In genomic region chr16:67846063-67846319, GRCh38 we compare ENCODE assay signal across 8 cellular contexts. TPM values are rescaled to one million over a fixed set of nuclear protein-coding genes. Genes with fewer than 3 reads are reported as not detected.
DNase-seq lines count a peak whose midpoint lies in the region; ATAC-seq and TF ChIP-seq lines count a peak whose summit lies in the region.

No MANE protein-coding gene starts in this region.

- peak overlapping the region; percentile 97 for H3K27ac ChIP-seq in GM23338 (ENCODE audit: low read depth)

- H3K4me3 Mint-ChIP-seq in GM23338 (peak overlapping the region; percentile 80), T-helper 17 cell (peak overlapping the region; percentile 92)

- H3K27me3 Mint-ChIP-seq in GM23338 (ENCODE audit: insufficient read depth, low read depth, poor library complexity) (peaks cover 14% of the 10 kb centered on the region), T-helper 17 cell (no peaks in the 10 kb centered on the region)

- peak overlapping the region; percentile 53; the same call in 1 of the 2 replicates for H2AFZ ChIP-seq in GM23338

- H3K36me3 ChIP-seq in GM23338 (ENCODE audit: insufficient read depth), result 0 out of 2 replicates have a peak, but pooled peaks cover 3% of the 10 kb centered on the region
- H3K36me3 ChIP-seq in skeletal muscle satellite cell (ENCODE audit: insufficient read depth, low read length), result peaks cover 8% of the 10 kb centered on the region

- H3K9me3 Mint-ChIP-seq in GM23338, result no peaks in the 10 kb centered on the region

- peak overlapping the region; percentile 87 for H3K4me2 ChIP-seq in GM23338
- H3K4me2 ChIP-seq in skeletal muscle satellite cell (ENCODE audit: low read length), result peak overlapping the region; percentile 93

- H3K27ac Mint-ChIP-seq in GM23338 (peak overlapping the region; percentile 95), T-helper 17 cell (peak overlapping the region; percentile 95)

- peaks cover 68% of the 10 kb centered on the region for H3K79me2 ChIP-seq in GM23338 (replicated peaks; ENCODE audit: insufficient read depth)

- TF ChIP-seq CTCF in GM23338 (conservative IDR thresholded peaks at IDR 0.05; ENCODE audit: low read depth in 2 of 2) (no peak), foreskin fibroblast (IDR thresholded peaks at IDR 0.05; ENCODE audit: low read depth, low read length) (no peak)

- peaks cover 39% of the 10 kb centered on the region for H4K20me1 ChIP-seq in GM23338 (replicated peaks; ENCODE audit: insufficient read depth)

- ATAC-seq in GM23338 (no peak), T-helper 17 cell (no peak), GM21528 (IDR thresholded peaks at IDR 0.05; ENCODE audit: low FRiP score, unreplicated experiment) (no peak)

- peaks cover 25% of the 10 kb centered on the region for H3K36me3 Mint-ChIP-seq in GM23338 (ENCODE audit: low read depth)
- H3K36me3 Mint-ChIP-seq in T-helper 17 cell (ENCODE audit: low read depth), result no peaks in the 10 kb centered on the region

- H3K9me2 ChIP-seq in GM23338 (ENCODE audit: insufficient read depth), result no peaks in the 10 kb centered on the region

- H3K4me1 ChIP-seq in GM23338 (ENCODE audit: insufficient read depth), result peaks cover 37% of the 10 kb centered on the region
- H3K4me1 ChIP-seq in skeletal muscle satellite cell (ENCODE audit: control insufficient read depth, insufficient read depth, low read length), result peaks cover 49% of the 10 kb centered on the region

- H3F3A ChIP-seq in GM23338 (replicated peaks; ENCODE audit: low read depth), result peaks cover 37% of the 10 kb centered on the region

- H3K27me3 ChIP-seq in GM23338 (ENCODE audit: insufficient read depth), result no peaks in the 10 kb centered on the region
- no peaks in the 10 kb centered on the region for H3K27me3 ChIP-seq in skeletal muscle satellite cell (ENCODE audit: control insufficient read depth, insufficient read depth, low read length)

- H3K9me3 ChIP-seq in T-helper 17 cell (ENCODE audit: control insufficient read depth, low read length, poor library complexity, severe bottlenecking) (no peaks in the 10 kb centered on the region), skeletal muscle satellite cell (replicated peaks; ENCODE audit: low read length) (no peaks in the 10 kb centered on the region)

- H3K4me1 Mint-ChIP-seq in GM23338 (peaks cover 43% of the 10 kb centered on the region), T-helper 17 cell (peaks cover 44% of the 10 kb centered on the region)

- no peak for DNase-seq in GM23338 (ENCODE audit: low spot score)
- no peak for DNase-seq in T-helper 17 cell
- no peak for DNase-seq in foreskin fibroblast
- no peak for DNase-seq in NK-92 treated with Interleukin-12 subunit alpha and Interleukin-12 subunit beta, amount 100 ng/mL, for 24 hours (lab: John Stamatoyannopoulos, UW)
- no peak for DNase-seq in hippocampal formation (lab: John Stamatoyannopoulos, UW)
- DNase-seq in GM03348 (ENCODE audit: low spot score), result no peak

- H3K4me3 ChIP-seq in GM23338 (peak overlapping the region; percentile 91), foreskin fibroblast (ENCODE audit: low read depth in 1 of 2, low read length in 2 of 2) (peak overlapping the region; percentile 83 to 89), skeletal muscle satellite cell (ENCODE audit: low read length) (peak overlapping the region; percentile 88)

- peak overlapping the region; percentile 99 for H3K9ac ChIP-seq in skeletal muscle satellite cell (ENCODE audit: low read depth, low read length)

TF ChIP-seq in GM23338, 12 proteins besides CTCF, POLR2A, EP300 and RAD21 (continues in another document):
- TF ChIP-seq EZH2 (IDR thresholded peaks at IDR 0.05; ENCODE audit: low read depth, unreplicated experiment) (no peak), ZNF331 (CRISPR knock-in tag; IDR thresholded peaks at IDR 0.05; ENCODE audit: low read depth) (no peak), POLR2AphosphoS5 (IDR thresholded peaks at IDR 0.05; ENCODE audit: low read depth) (no peak), EZH2phosphoT487 (IDR thresholded peaks at IDR 0.05; ENCODE audit: unreplicated experiment) (no peak), ETS1 (IDR thresholded peaks at IDR 0.05) (no peak), REST (IDR thresholded peaks at IDR 0.05; ENCODE audit: unreplicated experiment) (no peak), STAT1 (IDR thresholded peaks at IDR 0.05; ENCODE audit: unreplicated experiment) (no peak), NANOG (IDR thresholded peaks at IDR 0.05; ENCODE audit: borderline replicate concordance) (no peak), JUNB (IDR thresholded peaks at IDR 0.05; ENCODE audit: unreplicated experiment) (no peak), CREB1 (CRISPR knock-in tag; IDR thresholded peaks at IDR 0.05; ENCODE audit: low read depth) (no peak), ZNF114 (CRISPR knock-in tag; IDR thresholded peaks at IDR 0.05) (no peak)

RNA-seq across cellular contexts. Expression of gene NUTF2, which starts 0.7 kb away (rescaled TPM):
- 158 and 321 TPM in 2 replicates for total RNA-seq in GM23338 (2014; rRNA removed; shearing (Covaris generic))
- polyA plus RNA-seq in GM23338 (2016; fragmentation: Nextera tagmentation; extraction: Ambion mirVana), result 373 and 391 TPM in 2 replicates
- 10 to 100 TPM; 46.6 to 66.8 TPM for total RNA-seq in T-helper 17 cell
- total RNA-seq in skeletal muscle satellite cell (2012; rRNA removed), result 139 and 222 TPM in 2 replicates

RNA-seq across cellular contexts. Expression of gene CENPT, which starts 1.5 kb away (rescaled TPM):
- 31.8 and 55.4 TPM in 2 replicates for total RNA-seq in GM23338 (2014; rRNA removed; shearing (Covaris generic))
- 59.2 and 63.8 TPM in 2 replicates for polyA plus RNA-seq in GM23338 (2016; fragmentation: Nextera tagmentation; extraction: Ambion mirVana)
- 10 to 100 TPM; 75.3 to 77.0 TPM for total RNA-seq in T-helper 17 cell
- total RNA-seq in skeletal muscle satellite cell (2012; rRNA removed), result 29.9 and 45.7 TPM in 2 replicates

RNA-seq across cellular contexts. Expression of gene THAP11, which starts 3.9 kb away (rescaled TPM):
- 102 and 115 TPM in 2 replicates for total RNA-seq in GM23338 (2014; rRNA removed; shearing (Covaris generic))
- 37.3 and 39.5 TPM in 2 replicates for polyA plus RNA-seq in GM23338 (2016; fragmentation: Nextera tagmentation; extraction: Ambion mirVana)
- 10 to 100 TPM; 31.2 to 33.1 TPM for total RNA-seq in T-helper 17 cell
- total RNA-seq in skeletal muscle satellite cell (2012; rRNA removed), result 17.0 and 26.0 TPM in 2 replicates

RNA-seq across cellular contexts. Expression of gene EDC4, which starts 26.9 kb away (rescaled TPM):
- total RNA-seq in GM23338 (2014; rRNA removed; shearing (Covaris generic)), result 74.2 and 98.5 TPM in 2 replicates
- polyA plus RNA-seq in GM23338 (2016; fragmentation: Nextera tagmentation; extraction: Ambion mirVana), result 34.8 and 39.6 TPM in 2 replicates
- total RNA-seq in T-helper 17 cell, result 100 to 1,000 TPM in 1 of 2 donors, 10 to 100 TPM in 1; 99.0 to 105 TPM
- total RNA-seq in skeletal muscle satellite cell (2012; rRNA removed), result 50.0 and 55.0 TPM in 2 replicates

RNA-seq across cellular contexts. Expression of gene NRN1L, which starts 38.7 kb away (rescaled TPM):
- 13.8 and 14.0 TPM in 2 replicates for total RNA-seq in GM23338 (2014; rRNA removed; shearing (Covaris generic))
- 26.1 and 33.8 TPM in 2 replicates for polyA plus RNA-seq in GM23338 (2016; fragmentation: Nextera tagmentation; extraction: Ambion mirVana)
- total RNA-seq in T-helper 17 cell, result 1 to 10 TPM; 2.5 to 2.6 TPM
- total RNA-seq in skeletal muscle satellite cell (2012; rRNA removed), result 1.0 TPM in 1 of 2 replicates, not detected in the other
